In genomic region chr11:17574799-17575144, GRCh38 we compare ENCODE assay signal across 1 cellular context.
TF ChIP-seq lines count a peak whose summit lies in the region.

No MANE protein-coding gene starts in this region.

TF ChIP-seq in H1, 55 proteins besides CTCF, POLR2A, EP300 and RAD21:
- TF ChIP-seq TAF1 (IDR thresholded peaks at IDR 0.05; ENCODE audit: low read depth, low read length) (no peak), SAP30 (IDR thresholded peaks at IDR 0.05; ENCODE audit: insufficient read depth, insufficient replicate concordance, low read length) (no peak), SIRT6 (IDR thresholded peaks at IDR 0.05; ENCODE audit: low read length) (no peak), SP2 (IDR thresholded peaks at IDR 0.05; ENCODE audit: low read length) (no peak)
TF ChIP-seq in H1: peak in this region for 0.
